Comparison of ENCODE assay signal across 9 cellular contexts in genomic region chr1:150514913-150515327, GRCh38. TPM values are rescaled to one million over a fixed set of nuclear protein-coding genes. Genes with fewer than 3 reads are reported as not detected.
DNase-seq lines count a peak whose midpoint lies in the region; ATAC-seq and TF ChIP-seq lines count a peak whose summit lies in the region.
"Had no signal": no experiment of that assay in that cellular context is flagged by ENCODE, and none has a peak within 500 bp of the region (broad histone marks: within the 10 kb centered on the region; RNA-seq: fewer than 3 reads in every experiment).

No MANE protein-coding gene starts in this region.

- DNase-seq in GM23248, result no peak
- DNase-seq in heart right ventricle, result no peak
- DNase-seq in UCSD-AML1 (lab: John Stamatoyannopoulos, UW; ENCODE audit: unreplicated experiment), result no peak
- DNase-seq in NCI-H510A (lab: John Stamatoyannopoulos, UW), result no peak

- H3K79me2 ChIP-seq in GM23248 (ENCODE audit: insufficient read depth), result peaks cover 13% of the 10 kb centered on the region; the same call in 1 of the 2 replicates

- H3K27ac ChIP-seq in GM23248 (peak overlapping the region; percentile 12), VCaP (peak overlapping the region; percentile 84), heart right ventricle (peak overlapping the region; percentile 33 to 94 (median 85)), skin epidermis (peak overlapping the region in 20 of 21 experiments; percentile 1 to 81 (median 68))

- H3K4me3 ChIP-seq in GM23248, result peak overlapping the region; percentile 71
- peak overlapping the region; percentile 52 to 78 (median 64) for H3K4me3 ChIP-seq in heart right ventricle
- H3K4me3 ChIP-seq in skin epidermis, result peak overlapping the region; percentile 33 to 59 (median 48)

- no peaks in the 10 kb centered on the region for H3K9me2 ChIP-seq in GM23248 (ENCODE audit: insufficient read depth)

- H4K20me1 ChIP-seq in GM23248 (ENCODE audit: insufficient read depth), result no peaks in the 10 kb centered on the region

- intact Hi-C loops in heart right ventricle (cut with DNase I), result loop anchor here in 2 of 10 donors (1.0 kb wide), 1 partner anchor 28 kb away; the partner anchor contains the start of gene TARS2 (in 2 of the 2)

- H3K9me3 ChIP-seq in GM23248 (ENCODE audit: low read depth) (no peaks in the 10 kb centered on the region), heart right ventricle (no peaks in the 10 kb centered on the region)

- peak overlapping the region; percentile 70 for H3K9ac ChIP-seq in GM23248

- H3K27me3 ChIP-seq in GM23248 (replicated peaks; ENCODE audit: insufficient read depth) (no peaks in the 10 kb centered on the region), heart right ventricle (no peaks in the 10 kb centered on the region)

- peak overlapping the region; percentile 75 for H3K4me2 ChIP-seq in GM23248 (ENCODE audit: unreplicated experiment)

- ATAC-seq in heart right ventricle (peak in 5 of 8 donors; percentile 0 to 19 (median 3)), GM21381 (IDR thresholded peaks at IDR 0.05; ENCODE audit: unreplicated experiment) (no peak), HG02884 (IDR thresholded peaks at IDR 0.05; ENCODE audit: unreplicated experiment) (no peak)

- H3F3A ChIP-seq in GM23248 (ENCODE audit: insufficient read depth), result no peaks in the 10 kb centered on the region; the same call in 1 of the 2 replicates

- WGBS in GM23248 (ENCODE audit: low coverage in 1 of 2, low lambda C conversion rate in 2 of 2, missing lambda C conversion rate in 2 of 2), 2 experiments, result 41 to 42% methylated on average over 20 to 21 of the region's 21 CpGs
- 27 to 30% methylated on average over 21 of the region's 21 CpGs for whole genome bisulfite sequencing in heart right ventricle, 2 donors

- no peaks in the 10 kb centered on the region for H3K36me3 ChIP-seq in GM23248 (ENCODE audit: low read depth)
- H3K36me3 ChIP-seq in heart right ventricle, result peaks cover 0 to 31% (median 3%) of the 10 kb centered on the region in 9 donors

- TF ChIP-seq CTCF in VCaP (conservative IDR thresholded peaks at IDR 0.05) (no peak), heart right ventricle (IDR thresholded peaks at IDR 0.05) (no peak)

- H3K4me1 ChIP-seq in GM23248 (ENCODE audit: insufficient read depth), result peaks cover 16% of the 10 kb centered on the region; the same call in 1 of the 2 replicates
- H3K4me1 ChIP-seq in heart right ventricle, result peaks cover 0 to 24% (median 16%) of the 10 kb centered on the region in 9 donors

- H2AFZ ChIP-seq in GM23248, result peak overlapping the region; percentile 75

- in situ Hi-C loops in GM23248 (cut with MboI), result no loop called here

RNA-seq across cellular contexts. Expression of gene FALEC, which starts 0.6 kb away (rescaled TPM):
- not detected in 2 replicates for total RNA-seq in GM23248 (2014; rRNA removed; shearing (Covaris generic))
- polyA plus RNA-seq in GM23248 (2016; fragmentation: Nextera tagmentation; extraction: Ambion mirVana) (0.49 and 0.71 TPM in 2 replicates), heart right ventricle (not detected)
- under 1 TPM in 2 of 10 donors, not detected in 8; 0.46 to 0.60 TPM for total RNA-seq in heart right ventricle
- total RNA-seq: RPMI7951 had no signal

RNA-seq across cellular contexts. Expression of gene ECM1, which starts 7.0 kb away (rescaled TPM):
- 133 and 160 TPM in 2 replicates for total RNA-seq in GM23248 (2014; rRNA removed; shearing (Covaris generic))
- polyA plus RNA-seq in GM23248 (2016; fragmentation: Nextera tagmentation; extraction: Ambion mirVana) (282 and 291 TPM in 2 replicates), heart right ventricle (10 to 100 TPM; 24.7 to 28.2 TPM)
- total RNA-seq in heart right ventricle, result 10 to 100 TPM in 8 of 10 donors, 1 to 10 TPM in 2; 5.8 to 26.3 (median 12.8) TPM

RNA-seq across cellular contexts. Expression of gene TARS2, which starts 27.7 kb away (rescaled TPM):
- 6.7 and 14.4 TPM in 2 replicates for total RNA-seq in GM23248 (2014; rRNA removed; shearing (Covaris generic))
- polyA plus RNA-seq in GM23248 (2016; fragmentation: Nextera tagmentation; extraction: Ambion mirVana) (14.0 and 14.4 TPM in 2 replicates), heart right ventricle (10 to 100 TPM; 19.1 to 27.4 TPM)
- 10 to 100 TPM; 25.1 to 44.4 (median 37.0) TPM for total RNA-seq in heart right ventricle

RNA-seq across cellular contexts. Expression of gene ADAMTSL4, which starts 34.3 kb away (rescaled TPM):
- total RNA-seq in GM23248 (2014; rRNA removed; shearing (Covaris generic)), result 27.6 and 27.9 TPM in 2 replicates
- 45.4 TPM in 2 replicates for polyA plus RNA-seq in GM23248 (2016; fragmentation: Nextera tagmentation; extraction: Ambion mirVana)
- total RNA-seq in heart right ventricle, result 10 to 100 TPM; 22.2 to 86.5 (median 40.7) TPM
- 10 to 100 TPM; 46.6 to 71.4 TPM for polyA plus RNA-seq in heart right ventricle

Comparison
In these comparisons a context has a peak if more than half of its experiments do, and no peak if none do; other contexts are left out.
1. H3K27ac ChIP-seq: peak in every context shown above with its lines; median percentile 85 in heart right ventricle; 84 in VCaP; 68 in skin epidermis; 12 in GM23248.
2. ATAC-seq: peak in heart right ventricle (5 of 8); none in GM21381 (single experiment) and HG02884 (single experiment).
3. Peak in every context shown above with its lines, with median percentiles within 50 percentile points of each other: H3K4me3 ChIP-seq.